14 cellular contexts compared by ENCODE assay signal in the genomic region with DNA sequence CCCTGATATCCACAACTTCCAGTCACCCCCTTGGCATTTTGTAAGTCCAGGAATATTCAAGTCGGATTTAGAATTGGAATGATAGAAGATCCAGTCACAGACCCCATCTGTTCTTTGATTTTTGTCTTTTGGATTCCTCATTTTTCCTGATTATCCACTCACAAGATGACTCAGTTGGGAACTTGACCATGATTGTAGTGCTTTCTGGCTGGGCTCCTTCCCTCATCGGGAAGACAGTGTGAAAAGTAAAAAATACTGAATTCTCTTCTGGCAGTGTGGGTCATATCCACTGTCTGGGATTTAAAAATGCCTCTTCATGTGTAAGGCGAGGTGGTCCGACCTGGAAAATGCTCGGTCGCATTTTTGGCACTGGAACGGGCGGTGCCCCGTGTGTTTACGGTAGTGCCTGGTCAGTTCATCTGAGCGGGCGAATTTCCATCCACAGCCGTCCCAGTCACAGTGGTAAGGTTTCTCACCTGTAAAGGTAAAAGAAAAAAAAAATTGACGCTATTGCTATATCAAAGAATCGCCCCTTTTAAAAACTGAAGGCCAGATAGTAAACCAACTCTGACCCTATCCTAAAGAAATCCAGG. TPM values are rescaled to one million over a fixed set of nuclear protein-coding genes. Genes with fewer than 3 reads are reported as not detected.
DNase-seq lines count a peak whose midpoint lies in the region; FAIRE-seq and TF ChIP-seq lines count a peak whose summit lies in the region.
"Had no signal": no experiment of that assay in that cellular context is flagged by ENCODE, and none has a peak within 500 bp of the region (broad histone marks: within the 10 kb centered on the region; RNA-seq: fewer than 3 reads in every experiment).

No MANE protein-coding gene starts in this region.

- H3K27me3 ChIP-seq in bronchial epithelial cell (ENCODE audit: control insufficient read depth, insufficient read depth, low read length) (no peaks in the 10 kb centered on the region), iPS-18a (ENCODE audit: control insufficient read depth, insufficient read depth, low read length) (peaks cover 52% of the 10 kb centered on the region), skeletal muscle satellite cell (ENCODE audit: control insufficient read depth, insufficient read depth, low read length) (no peaks in the 10 kb centered on the region)

- no peak for TF ChIP-seq CTCF in bronchial epithelial cell (IDR thresholded peaks at IDR 0.05; ENCODE audit: insufficient read depth, low read length, severe bottlenecking)

- peaks cover 24% of the 10 kb centered on the region for H3K36me3 ChIP-seq in bronchial epithelial cell (ENCODE audit: control insufficient read depth, insufficient read depth, low read length)
- no peaks in the 10 kb centered on the region for H3K36me3 ChIP-seq in iPS-18a (ENCODE audit: control insufficient read depth, low read depth, low read length)
- peaks cover 27% of the 10 kb centered on the region for H3K36me3 ChIP-seq in skeletal muscle satellite cell (ENCODE audit: insufficient read depth, low read length)

- H3K4me2 ChIP-seq in skeletal muscle satellite cell (ENCODE audit: low read length) = peak overlapping the region; percentile 97

- no peak overlapping the region for H3K27ac ChIP-seq in iPS-18a (ENCODE audit: low read length)

- H3K4me1 ChIP-seq in iPS-18a (ENCODE audit: control insufficient read depth, low read depth, low read length) (peaks cover 5% of the 10 kb centered on the region), skeletal muscle satellite cell (ENCODE audit: control insufficient read depth, insufficient read depth, low read length) (peaks cover 42% of the 10 kb centered on the region)

- no peaks in the 10 kb centered on the region for H3K9me3 ChIP-seq in iPS-18a (ENCODE audit: control insufficient read depth, low read depth, low read length)
- no peaks in the 10 kb centered on the region for H3K9me3 ChIP-seq in skeletal muscle satellite cell (replicated peaks; ENCODE audit: low read length)

- H3K9ac ChIP-seq in iPS-18a (ENCODE audit: low read length) (no peak overlapping the region), skeletal muscle satellite cell (ENCODE audit: low read depth, low read length) (no peak overlapping the region)

- H3K4me3 ChIP-seq in bronchial epithelial cell (ENCODE audit: low read depth, low read length) (peak overlapping the region; percentile 99), iPS-18a (ENCODE audit: low read length) (peak overlapping the region; percentile 7), skeletal muscle satellite cell (ENCODE audit: low read length) (no peak overlapping the region)

- DNase-seq in CD1c-positive myeloid dendritic cell (ENCODE audit: extremely low spot score) = peak; percentile 10
- no peak for DNase-seq in bronchial epithelial cell (ENCODE audit: low read depth)
- DNase-seq in medulla oblongata (ENCODE audit: extremely low spot score) = no peak
- no peak for DNase-seq in cortex of kidney (lab: John Stamatoyannopoulos, UW)
- DNase-seq in NK-92 (lab: John Stamatoyannopoulos, UW; ENCODE audit: unreplicated experiment) = no peak
- DNase-seq in NCI-H2227 (lab: John Stamatoyannopoulos, UW; ENCODE audit: unreplicated experiment) = no peak
- DNase-seq: activated CD4-positive, CD25-positive, alpha-beta regulatory T cell; activated CD8-positive, alpha-beta memory T cell treated with anti-CD3 and anti-CD28 coated beads, Interleukin-2, amount 50 U/mL, for 4 hours; AML-193 had no signal

- FAIRE-seq in bronchial epithelial cell (lab: Jason Lieb, UNC) = no peak
- FAIRE-seq: HTR-8/SVneo, urothelium cell line had no signal

RNA-seq across cellular contexts. Expression of gene KLF4, which starts 4.0 kb away (rescaled TPM):
- 16.1 and 33.7 TPM in 2 replicates for total RNA-seq in bronchial epithelial cell
- total RNA-seq in skeletal muscle satellite cell (2012; rRNA removed) = 16.7 and 26.2 TPM in 2 replicates
- total RNA-seq: neural crest cell had no signal
